12 cellular contexts compared by ENCODE assay signal in the genomic region with DNA sequence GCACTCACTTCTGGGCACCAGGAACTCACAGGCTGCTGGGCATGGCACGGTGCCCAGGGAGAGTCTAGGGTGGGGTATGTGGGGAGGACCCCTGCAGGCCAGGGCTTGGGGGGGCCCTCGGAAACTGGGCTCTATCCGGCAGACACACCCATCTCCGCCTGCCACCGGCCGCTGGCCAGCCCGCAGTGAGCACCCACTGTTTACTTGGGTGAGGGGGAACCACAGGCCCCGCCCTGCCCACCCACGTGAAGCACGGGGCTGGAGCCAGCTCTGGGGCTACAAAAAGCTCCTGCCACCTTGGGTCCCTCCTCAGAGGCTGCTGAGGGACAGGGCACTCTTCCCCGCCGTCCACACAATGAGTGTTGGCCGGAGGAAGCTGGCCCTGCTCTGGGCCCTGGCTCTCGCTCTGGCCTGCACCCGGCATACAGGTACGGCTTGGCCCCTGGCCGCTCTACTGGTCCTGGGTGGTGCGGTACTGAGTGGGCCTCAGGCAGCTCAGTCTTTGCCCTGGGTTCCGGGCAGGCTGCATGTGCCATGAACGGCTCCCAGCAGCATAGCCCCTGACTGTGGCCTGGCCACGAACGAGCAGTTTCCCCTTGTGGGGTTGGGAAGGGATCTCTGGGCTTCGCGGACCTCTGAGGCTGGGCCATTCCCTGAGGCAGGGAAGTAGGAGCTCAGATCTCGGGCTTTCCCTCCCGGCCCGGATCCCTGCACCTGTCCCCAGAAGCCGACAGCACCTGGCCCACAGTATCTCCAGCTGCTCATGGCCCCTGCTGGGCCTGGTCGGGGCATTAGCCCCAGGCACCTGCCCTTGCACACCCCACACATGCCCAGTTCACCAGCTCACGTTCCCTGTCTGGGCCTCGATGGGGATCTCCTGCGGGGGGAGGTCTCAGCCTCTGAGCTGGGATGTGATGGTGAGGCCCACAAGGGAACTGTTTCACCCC. TPM values are rescaled to one million over a fixed set of nuclear protein-coding genes. Genes with fewer than 3 reads are reported as not detected.
DNase-seq lines count a peak whose midpoint lies in the region; ATAC-seq and TF ChIP-seq lines count a peak whose summit lies in the region.
"Had no signal": no experiment of that assay in that cellular context is flagged by ENCODE, and none has a peak within 500 bp of the region (broad histone marks: within the 10 kb centered on the region; RNA-seq: fewer than 3 reads in every experiment).

MUC5AC (plus strand) TSS at position 309 of the 947 bp plus-strand sequence; CDS start at position 356, 47 bp downstream.

- H3K4me3 Mint-ChIP-seq in activated naive CD4-positive, alpha-beta T cell treated with anti-CD3 and anti-CD28 coated beads, Interleukin-2, amount 10 ng/mL, durations not matched to agents 7 days and 5 days = no peak within 1 kb of the TSS

- H3K27me3 ChIP-seq in left ventricle myocardium inferior (ENCODE audit: low read depth) = peaks cover 41% of the 10 kb centered on the region

- no peaks in the 10 kb centered on the region for H3K4me1 Mint-ChIP-seq in activated naive CD4-positive, alpha-beta T cell treated with anti-CD3 and anti-CD28 coated beads, Interleukin-2, amount 10 ng/mL, durations not matched to agents 7 days and 5 days

- peaks cover 3% of the 10 kb centered on the region for H3K27me3 Mint-ChIP-seq in activated naive CD4-positive, alpha-beta T cell treated with anti-CD3 and anti-CD28 coated beads, Interleukin-2, amount 10 ng/mL, durations not matched to agents 7 days and 5 days

- intact Hi-C loops in left cardiac atrium (cut with DNase I) = no loop called here
- intact Hi-C loops in left ventricle myocardium inferior (cut with micrococcal nuclease) = no loop called here

- no peak within 1 kb of the TSS for H3K27ac Mint-ChIP-seq in activated naive CD4-positive, alpha-beta T cell treated with anti-CD3 and anti-CD28 coated beads, Interleukin-2, amount 10 ng/mL, durations not matched to agents 7 days and 5 days

- CTCF ChIA-PET in activated naive CD4-positive, alpha-beta T cell treated with anti-CD3 and anti-CD28 coated beads, Interleukin-2, amount 10 ng/mL, durations not matched to agents 7 days and 5 days (lab: Charles Lee) = no interaction called here

- no peak for TF ChIP-seq CTCF in left ventricle myocardium inferior (IDR thresholded peaks at IDR 0.05; ENCODE audit: borderline replicate concordance)

- no peaks in the 10 kb centered on the region for H3K36me3 ChIP-seq in left ventricle myocardium inferior
- H3K36me3 ChIP-seq: adrenal gland, suprapubic skin had no signal

- peak; percentile 16 for DNase-seq in left cardiac atrium
- DNase-seq in left ventricle myocardium inferior = no peak
- peak; percentile 35 for DNase-seq in NCI-H2196 (lab: John Stamatoyannopoulos, UW; ENCODE audit: unreplicated experiment)
- peak; percentile 50 for DNase-seq in islet precursor cell
- DNase-seq in activated naive CD4-positive, alpha-beta T cell treated with anti-CD3 and anti-CD28 coated beads, Interleukin-2, amount 10 ng/mL, durations not matched to agents 7 days and 5 days = no peak
- DNase-seq in epidermal melanocyte (ENCODE audit: insufficient read length, low spot score) = no peak
- DNase-seq: activated T-cell treated with anti-CD3 and anti-CD28 coated beads, Interleukin-2, amount 50 U/mL, for 1 hour had no signal

- ATAC-seq in left cardiac atrium = no peak
- no peak for ATAC-seq in HG02981 (IDR thresholded peaks at IDR 0.05; ENCODE audit: unreplicated experiment)
- ATAC-seq in GM18520 (IDR thresholded peaks at IDR 0.05; ENCODE audit: unreplicated experiment) = no peak

- H3K9me3 ChIP-seq in left ventricle myocardium inferior (replicated peaks) = no peaks in the 10 kb centered on the region
- H3K9me3 ChIP-seq: adrenal gland, suprapubic skin had no signal

- H3K4me1 ChIP-seq in left ventricle myocardium inferior = no peaks in the 10 kb centered on the region
- H3K4me1 ChIP-seq: adrenal gland had no signal

- H3K36me3 Mint-ChIP-seq in activated naive CD4-positive, alpha-beta T cell treated with anti-CD3 and anti-CD28 coated beads, Interleukin-2, amount 10 ng/mL, durations not matched to agents 7 days and 5 days = no peaks in the 10 kb centered on the region

- H3K27ac ChIP-seq in left ventricle myocardium inferior (replicated peaks) = no peak within 1 kb of the TSS
- H3K27ac ChIP-seq: adrenal gland, C4-2B, suprapubic skin had no signal

- H3K9me3 Mint-ChIP-seq in activated naive CD4-positive, alpha-beta T cell treated with anti-CD3 and anti-CD28 coated beads, Interleukin-2, amount 10 ng/mL, durations not matched to agents 7 days and 5 days = peaks cover 2% of the 10 kb centered on the region

- no peak within 1 kb of the TSS for H3K4me3 ChIP-seq in left ventricle myocardium inferior
- H3K4me3 ChIP-seq: adrenal gland, suprapubic skin had no signal

RNA-seq across cellular contexts. Expression of gene MUC5AC, which starts in this region (rescaled TPM):
- total RNA-seq in left cardiac atrium = not detected
- total RNA-seq in left ventricle myocardium inferior = not detected
- total RNA-seq: suprapubic skin had no signal

Comparison
In these comparisons a context has a peak if more than half of its experiments do, and no peak if none do; other contexts are left out.
1. Peak in DNase-seq in left cardiac atrium; RNA of the gene not detected or under 1 TPM.
2. DNase-seq: peak in NCI-H2196 (single experiment) and islet precursor cell (single experiment); none in left ventricle myocardium inferior (single experiment), activated naive CD4-positive, alpha-beta T cell treated with anti-CD3 and anti-CD28 coated beads, Interleukin-2, amount 10 ng/mL, durations not matched to agents 7 days and 5 days (single experiment) and epidermal melanocyte (single experiment).